ENCODE assay signal across 8 cellular contexts in the genomic region with DNA sequence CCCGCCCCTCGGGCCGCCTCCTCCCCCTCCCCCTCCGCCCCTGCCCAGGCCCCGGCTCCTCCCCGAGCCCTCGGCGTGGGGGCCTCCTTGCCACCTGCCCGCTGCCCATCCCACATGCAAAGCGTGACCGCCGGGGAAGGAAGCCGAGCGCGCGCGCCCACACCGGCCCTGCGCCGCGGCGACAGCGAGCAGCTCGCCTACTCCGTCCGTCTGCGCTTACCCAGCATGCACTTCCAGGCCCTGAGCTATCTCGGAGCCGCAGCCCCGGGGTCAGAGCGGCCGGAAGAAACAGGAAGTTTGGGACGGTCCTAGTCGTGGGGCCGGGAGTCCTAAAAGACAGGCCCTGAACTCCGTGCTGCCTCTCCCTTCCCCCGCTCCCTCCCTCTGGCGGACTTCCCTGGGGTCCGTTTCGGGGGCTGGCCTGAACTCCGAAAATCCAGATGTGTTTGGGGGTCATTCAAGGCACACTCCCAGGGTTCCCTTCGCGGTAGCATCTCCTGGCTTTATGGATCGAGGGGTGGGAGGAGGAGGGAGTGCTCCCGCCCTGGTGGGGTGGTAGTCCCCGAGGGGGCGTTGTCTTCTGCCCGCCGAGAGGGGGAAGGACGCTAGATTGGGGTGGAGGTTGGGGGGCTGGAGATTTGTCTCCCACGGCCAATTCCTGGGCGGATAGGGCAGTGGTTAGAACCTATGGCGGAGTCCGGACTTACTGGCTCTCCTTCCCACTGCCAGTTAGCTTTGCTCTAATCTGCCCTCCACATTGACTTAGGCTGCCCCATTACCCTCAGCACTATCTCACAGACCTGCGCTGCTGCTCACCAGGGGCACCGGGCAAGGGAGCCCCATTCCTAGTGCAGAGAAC. TPM values are rescaled to one million over a fixed set of nuclear protein-coding genes. Genes with fewer than 3 reads are reported as not detected.
DNase-seq lines count a peak whose midpoint lies in the region; ATAC-seq and TF ChIP-seq lines count a peak whose summit lies in the region.

No MANE protein-coding gene starts in this region.

- peak; percentile 56 for DNase-seq in NCI-H345 (lab: John Stamatoyannopoulos, UW)
- DNase-seq in NCI-H345 treated with DMSO at 0.1 percent for 48 hours (lab: John Stamatoyannopoulos, UW; ENCODE audit: unreplicated experiment): no peak
- peak; percentile 82 for DNase-seq in ecto neural progenitor cell (ENCODE audit: low spot score)
- DNase-seq in lung (ENCODE audit: low spot score): peak; percentile 73
- peak; percentile 70 for DNase-seq in stomach

- H3K9me3 ChIP-seq in KOPT-K1 (ENCODE audit: insufficient read depth, low read length, poor library complexity, severe bottlenecking): no peaks in the 10 kb centered on the region
- no peaks in the 10 kb centered on the region for H3K9me3 ChIP-seq in lung (ENCODE audit: control insufficient read depth in 2 of 2, insufficient read depth in 1 of 2, low read length in 1 of 2)
- no peaks in the 10 kb centered on the region for H3K9me3 ChIP-seq in stomach

- H3K27ac ChIP-seq in KOPT-K1 (ENCODE audit: low read depth, low read length, poor library complexity, severe bottlenecking) (peak overlapping the region; percentile 43), lung (ENCODE audit: low read depth in 1 of 2, low read length in 1 of 2) (peak overlapping the region; percentile 28 to 72), stomach (peak overlapping the region; percentile 44 to 82 (median 63))

- intact Hi-C loops in stomach (cut with DNase I; ENCODE audit: low total_unique reads): no loop called here

- peaks cover 4% of the 10 kb centered on the region for H3K27me3 Mint-ChIP-seq in T-helper 1 cell treated with Interleukin-12 subunit alpha and Interleukin-12 subunit beta and Interleukin-4 antibody, amounts not matched to agents 30 μg/mL and 1 μg/mL, for 36 hours (ENCODE audit: low read depth)

- ATAC-seq in GM21786 (IDR thresholded peaks at IDR 0.05; ENCODE audit: unreplicated experiment) (peak; percentile 57), lung (ENCODE audit: insufficient read depth, low FRiP score) (peak; percentile 79)

- peak overlapping the region; percentile 36 for H3K27ac Mint-ChIP-seq in T-helper 1 cell treated with Interleukin-12 subunit alpha and Interleukin-12 subunit beta and Interleukin-4 antibody, amounts not matched to agents 30 μg/mL and 1 μg/mL, for 36 hours

- H3K4me1 Mint-ChIP-seq in T-helper 1 cell treated with Interleukin-12 subunit alpha and Interleukin-12 subunit beta and Interleukin-4 antibody, amounts not matched to agents 30 μg/mL and 1 μg/mL, for 36 hours (ENCODE audit: low read depth): peaks cover 22% of the 10 kb centered on the region

- H3K36me3 ChIP-seq in KOPT-K1 (ENCODE audit: insufficient read depth, low read length) (no peaks in the 10 kb centered on the region), lung (ENCODE audit: control insufficient read depth in 2 of 2, insufficient read depth in 2 of 2, low read length in 2 of 2) (no peaks in the 10 kb centered on the region), stomach (no peaks in the 10 kb centered on the region)

- no peaks in the 10 kb centered on the region for H3K27me3 ChIP-seq in lung (ENCODE audit: control insufficient read depth, insufficient read depth)
- peaks cover 0 to 5% (median 4%) of the 10 kb centered on the region in 3 donors for H3K27me3 ChIP-seq in stomach

- H3K4me3 ChIP-seq in lung (no peak overlapping the region), stomach (peak overlapping the region; percentile 42 to 50 (median 44))

- TF ChIP-seq EP300 in stomach (IDR thresholded peaks at IDR 0.05): no peak

- TF ChIP-seq POLR2A in stomach (IDR thresholded peaks at IDR 0.05): no peak

- peaks cover 0 to 8% of the 10 kb centered on the region in 2 donors for H3K4me1 ChIP-seq in lung (ENCODE audit: control insufficient read depth in 2 of 2, insufficient read depth in 2 of 2, low read length in 2 of 2)
- H3K4me1 ChIP-seq in stomach: peaks cover 0 to 25% (median 18%) of the 10 kb centered on the region in 4 donors

- H3K4me3 Mint-ChIP-seq in T-helper 1 cell treated with Interleukin-12 subunit alpha and Interleukin-12 subunit beta and Interleukin-4 antibody, amounts not matched to agents 30 μg/mL and 1 μg/mL, for 36 hours: peak overlapping the region; percentile 57

- WGBS in lung, 2 donors: 34 to 44% methylated on average over 11 to 55 of the region's 56 CpGs
- 10 to 51% (median 27%) methylated on average over 12 to 53 of the region's 56 CpGs for WGBS in stomach, 5 donors

- H3K36me3 Mint-ChIP-seq in T-helper 1 cell treated with Interleukin-12 subunit alpha and Interleukin-12 subunit beta and Interleukin-4 antibody, amounts not matched to agents 30 μg/mL and 1 μg/mL, for 36 hours (ENCODE audit: low read depth): peaks cover 2% of the 10 kb centered on the region

- TF ChIP-seq CTCF in lung (IDR thresholded peaks at IDR 0.05; ENCODE audit: control extremely low read depth, extremely low read depth) (no peak), stomach (IDR thresholded peaks at IDR 0.05) (no peak)

- H3K9me3 Mint-ChIP-seq in T-helper 1 cell treated with Interleukin-12 subunit alpha and Interleukin-12 subunit beta and Interleukin-4 antibody, amounts not matched to agents 30 μg/mL and 1 μg/mL, for 36 hours: no peaks in the 10 kb centered on the region

RNA-seq across cellular contexts. Expression of a gene that starts 25.0 kb away (rescaled TPM):
- total RNA-seq in lung (10 to 100 TPM; 10.9 to 11.8 TPM), stomach (10 to 100 TPM in 1 of 5 donors, 1 to 10 TPM in 3, under 1 TPM in 1; 0.89 to 16.8 (median 2.9) TPM)
- polyA plus RNA-seq in lung (1 to 10 TPM; 2.3 to 3.2 TPM), stomach (1 to 10 TPM; 1.0 to 3.4 (median 2.4) TPM)

RNA-seq across cellular contexts. Expression of a gene that starts 51.5 kb away (rescaled TPM):
- total RNA-seq in lung: 10 to 100 TPM; 11.7 to 14.0 TPM
- polyA plus RNA-seq in lung: 10 to 100 TPM; 10.2 to 13.4 TPM
- 10 to 100 TPM in 3 of 5 donors, 1 to 10 TPM in 2; 4.1 to 18.1 (median 14.0) TPM for total RNA-seq in stomach
- polyA plus RNA-seq in stomach: 10 to 100 TPM; 10.5 to 15.6 (median 12.4) TPM
